In the genomic region with DNA sequence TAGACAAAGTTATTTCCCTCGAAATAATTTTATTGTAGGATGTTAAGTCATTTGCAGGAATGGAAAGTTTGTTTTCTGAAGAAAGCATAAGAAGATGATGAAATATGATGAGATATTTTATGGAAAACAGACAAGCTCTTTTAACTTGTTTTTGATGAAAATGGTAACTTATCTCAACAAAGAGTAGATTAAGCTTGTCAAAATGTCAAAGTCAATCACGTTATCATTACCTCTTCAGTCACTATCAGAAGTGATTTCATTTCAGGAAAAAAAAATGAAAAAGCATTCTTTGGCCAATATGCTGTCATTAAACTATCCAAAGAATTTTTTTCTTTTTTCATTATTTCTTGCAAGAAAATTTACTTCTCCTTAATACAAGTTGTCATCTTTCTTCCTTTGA, we compare ENCODE assay signal across 1 cellular context.
TF ChIP-seq lines count a peak whose summit lies in the region.

No MANE protein-coding gene starts in this region.

TF ChIP-seq in SK-N-SH, 30 proteins besides CTCF, POLR2A, EP300 and RAD21 (continued from another document):
- TF ChIP-seq CHD2 (IDR thresholded peaks at IDR 0.05; ENCODE audit: low read length, partially characterized antibody): no peak
